In genomic region chr19:34733826-34734600, GRCh38 we compare ENCODE assay signal across 8 cellular contexts. TPM values are rescaled to one million over a fixed set of nuclear protein-coding genes. Genes with fewer than 3 reads are reported as not detected.
DNase-seq lines count a peak whose midpoint lies in the region; ATAC-seq, FAIRE-seq and TF ChIP-seq lines count a peak whose summit lies in the region.

TSS of gene ZNF181 (plus strand) at chr19:34734243. CDS start at chr19:34735038, 795 bp downstream.

- ATAC-seq in HG02798 (IDR thresholded peaks at IDR 0.05; ENCODE audit: poor library complexity, unreplicated experiment): peak; percentile 87

- peaks cover 56% of the 10 kb centered on the region for H3K4me1 ChIP-seq in left ventricle myocardium inferior
- no peaks in the 10 kb centered on the region for H3K4me1 ChIP-seq in prostate gland (replicated peaks)

- intact Hi-C loops in left ventricle myocardium inferior (cut with micrococcal nuclease) (no loop called here), prostate gland (cut with DNase I) (loop anchor here (5.0 kb wide), 2 partner anchors 38 to 57 kb away; partner anchors contain the start of genes SCGB2B2, ZNF302 and ZNF599)

- no peaks in the 10 kb centered on the region for H3K27me3 ChIP-seq in left ventricle myocardium inferior (ENCODE audit: low read depth)
- no peaks in the 10 kb centered on the region for H3K27me3 ChIP-seq in prostate gland (replicated peaks; ENCODE audit: insufficient read depth)

- H3K9me3 ChIP-seq in left ventricle myocardium inferior (replicated peaks) (peaks cover 23% of the 10 kb centered on the region), prostate gland (no peaks in the 10 kb centered on the region)

- peak; percentile 90 for FAIRE-seq in GM12891 (lab: Jason Lieb, UNC)

- peaks cover 39% of the 10 kb centered on the region for H3K36me3 ChIP-seq in left ventricle myocardium inferior
- peaks cover 1 to 3% of the 10 kb centered on the region in 2 donors for H3K36me3 ChIP-seq in prostate gland

- H3K27ac ChIP-seq in left ventricle myocardium inferior (replicated peaks) (peak within 1 kb of the TSS; percentile 100), prostate gland (peak within 1 kb of the TSS; percentile 93 to 94)

- WGBS in prostate gland: 1% methylated on average over 51 of the region's 69 CpGs

- TF ChIP-seq CTCF in left ventricle myocardium inferior (IDR thresholded peaks at IDR 0.05; ENCODE audit: borderline replicate concordance) (no peak), prostate gland (IDR thresholded peaks at IDR 0.05) (peak in 2 of 4 experiments; percentile 10 to 30)

- DNase-seq in GM12891 (ENCODE audit: insufficient read length, low spot score) (peak; percentile 66), NCI-H1417 treated with DMSO at 0.1 percent for 48 hours (lab: John Stamatoyannopoulos, UW) (peak; percentile 75), T follicular helper cell (ENCODE audit: low read depth) (peak; percentile 70), amniotic epithelial cell (ENCODE audit: low read depth) (peak; percentile 93), left ventricle myocardium inferior (peak; percentile 90), prostate gland (ENCODE audit: low spot score) (peak; percentile 90), ureter (ENCODE audit: low spot score) (peak; percentile 90)

- TF ChIP-seq POLR2A in GM12891 (IDR thresholded peaks at IDR 0.05; ENCODE audit: low read depth, low read length): no peak
- peak; percentile 24 for TF ChIP-seq POLR2A in prostate gland (IDR thresholded peaks at IDR 0.05)

- H3K4me3 ChIP-seq in left ventricle myocardium inferior: peak within 1 kb of the TSS; percentile 92
- H3K4me3 ChIP-seq in prostate gland: peak within 1 kb of the TSS; percentile 66 to 87

TF ChIP-seq in GM12891, 5 proteins besides CTCF, POLR2A, EP300 and RAD21:
- TF ChIP-seq POLR2AphosphoS5 (IDR thresholded peaks at IDR 0.05; ENCODE audit: low read depth, low read length): 0 out of 2 replicates have a peak, but pooled peaks have one; percentile 46
- TF ChIP-seq POU2F2 (IDR thresholded peaks at IDR 0.05; ENCODE audit: low read depth, low read length): 0 out of 2 replicates have a peak, but pooled peaks have one; percentile 5
- TF ChIP-seq SPI1 (IDR thresholded peaks at IDR 0.05; ENCODE audit: low read depth, low read length): no peak
TF ChIP-seq in GM12891: peak in this region for 2.

RNA-seq across cellular contexts. Expression of gene ZNF181, which starts in this region (rescaled TPM):
- 4.4 TPM for polyA plus RNA-seq in GM12891 (2012; ENCODE audit: low read depth, missing spikeins)
- total RNA-seq in left ventricle myocardium inferior (23.3 TPM), prostate gland (10 to 100 TPM; 18.1 to 38.1 TPM), ureter (12.2 TPM)

Comparison
In these comparisons a context has a peak if more than half of its experiments do, and no peak if none do; other contexts are left out.
1. Peak in every context shown above with its lines: DNase-seq, ATAC-seq, H3K4me3 ChIP-seq and H3K27ac ChIP-seq.